In genomic region chr1:169890761-169891538, GRCh38 we compare ENCODE assay signal across 8 cellular contexts. TPM values are rescaled to one million over a fixed set of nuclear protein-coding genes. Genes with fewer than 3 reads are reported as not detected.
A peak's percentile ranks its signal among the peaks of the same experiment; 100 is the strongest.
DNase-seq lines count a peak whose midpoint lies in the region; ATAC-seq and TF ChIP-seq lines count a peak whose summit lies in the region.

No MANE protein-coding gene starts in this region.

- DNase-seq in KBM-7 (peak; percentile 53), C1 segment of cervical spinal cord (lab: John Stamatoyannopoulos, UW) (no peak), left ventricle myocardium superior (no peak), SW480 (ENCODE audit: low spot score) (no peak), BE2C (no peak)
- DNase-seq in activated effector memory CD4-positive, alpha-beta T cell treated with Interleukin-2 at 50 U/mL for 16 hours: peak; percentile 18

- ATAC-seq in left ventricle myocardium superior: no peak

- peak overlapping the region in 1 of 2 donors; percentile 46 for H3K4me3 ChIP-seq in mucosa of rectum (ENCODE audit: low read length in 2 of 2)
- no peak overlapping the region for H3K4me3 ChIP-seq in BE2C (ENCODE audit: low read depth, low read length)

- peak overlapping the region; percentile 29 to 36 for H3K9ac ChIP-seq in mucosa of rectum (ENCODE audit: low read depth in 1 of 2, low read length in 2 of 2)

- H3K9me3 ChIP-seq in mucosa of rectum (ENCODE audit: control insufficient read depth in 2 of 2, low read length in 2 of 2) (no peaks in the 10 kb centered on the region), BE2C (no peaks in the 10 kb centered on the region)

- TF ChIP-seq POLR2A in GM15510 (IDR thresholded peaks at IDR 0.05; ENCODE audit: borderline replicate concordance, extremely low read depth, insufficient read length): peak; percentile 22

- TF ChIP-seq CTCF in BE2C (IDR thresholded peaks at IDR 0.05; ENCODE audit: low read depth, low read length): no peak

- H3K36me3 ChIP-seq in mucosa of rectum (ENCODE audit: control insufficient read depth in 2 of 2, insufficient read depth in 2 of 2, low read length in 2 of 2) (peaks cover 15 to 24% of the 10 kb centered on the region in 2 donors), BE2C (peaks cover 3% of the 10 kb centered on the region; the same call in 1 of the 2 replicates)

- H3K4me1 ChIP-seq in mucosa of rectum (ENCODE audit: control insufficient read depth in 2 of 2, insufficient read depth in 2 of 2, low read length in 2 of 2) (peaks cover 22 to 25% of the 10 kb centered on the region in 2 donors), BE2C (no peaks in the 10 kb centered on the region; the same call in 1 of the 2 replicates)

- H3K27me3 ChIP-seq in mucosa of rectum (ENCODE audit: control insufficient read depth in 2 of 2, insufficient read depth in 2 of 2, low read length in 2 of 2): no peaks in the 10 kb centered on the region
- H3K27me3 ChIP-seq in BE2C: no peaks in the 10 kb centered on the region

- H3K27ac ChIP-seq in mucosa of rectum (ENCODE audit: low read depth in 2 of 2, low read length in 2 of 2): peak overlapping the region; percentile 52 to 62

- intact Hi-C loops in left ventricle myocardium superior (cut with micrococcal nuclease): no loop called here

- in situ Hi-C loops in KBM-7 (cut with MboI; ENCODE audit: low pct_unique_long_range_greater_than_20kb, low sequenced_read_pairs): no loop called here

RNA-seq across cellular contexts. Expression of gene SCYL3, which starts 2.7 kb away (rescaled TPM):
- 5.3 TPM for total RNA-seq in left ventricle myocardium superior
- polyA plus RNA-seq in BE2C (2012; ENCODE audit: insufficient read depth, insufficient read length, low read depth): 5.5 TPM

Comparison
In these comparisons a context has a peak if more than half of its experiments do, and no peak if none do; other contexts are left out.
1. DNase-seq: peak in KBM-7 (single experiment) and activated effector memory CD4-positive, alpha-beta T cell treated with Interleukin-2 at 50 U/mL for 16 hours (single experiment); none in C1 segment of cervical spinal cord (0 of 14), left ventricle myocardium superior (single experiment), SW480 (single experiment) and BE2C (single experiment).